Comparison of ENCODE assay signal across 14 cellular contexts in genomic region chr19:38425222-38425809, GRCh38. TPM values are rescaled to one million over a fixed set of nuclear protein-coding genes. Genes with fewer than 3 reads are reported as not detected.
DNase-seq lines count a peak whose midpoint lies in the region; ATAC-seq lines count a peak whose summit lies in the region.
"Had no signal": no experiment of that assay in that cellular context is flagged by ENCODE, and none has a peak within 500 bp of the region (broad histone marks: within the 10 kb centered on the region; RNA-seq: fewer than 3 reads in every experiment).

No MANE protein-coding gene starts in this region.

- H3K36me3 Mint-ChIP-seq in T-helper 1 cell treated with Interleukin-12 subunit alpha and Interleukin-12 subunit beta and Interleukin-4 antibody, amounts not matched to agents 30 μg/mL and 1 μg/mL, for 36 hours (ENCODE audit: low read depth) = no peaks in the 10 kb centered on the region
- no peaks in the 10 kb centered on the region for H3K36me3 Mint-ChIP-seq in T-helper 2 cell treated with Interferon-gamma antibody and Interleukin-4, amounts not matched to agents 5 μg/mL and 100 μg/mL, for 36 hours (ENCODE audit: low read depth)

- no peak overlapping the region for H3K27ac Mint-ChIP-seq in T-helper 1 cell treated with Interleukin-12 subunit alpha and Interleukin-12 subunit beta and Interleukin-4 antibody, amounts not matched to agents 30 μg/mL and 1 μg/mL, for 36 hours
- peak overlapping the region; percentile 84 for H3K27ac Mint-ChIP-seq in T-helper 2 cell treated with Interferon-gamma antibody and Interleukin-4, amounts not matched to agents 5 μg/mL and 100 μg/mL, for 36 hours

- no peaks in the 10 kb centered on the region for H3K9me3 ChIP-seq in right cardiac atrium (ENCODE audit: control insufficient read depth, low read length)
- H3K9me3 ChIP-seq: testis had no signal

- intact Hi-C loops in right cardiac atrium (cut with DNase I) = no loop called here

- WGBS in right cardiac atrium = 68% methylated on average over 7 of the region's 7 CpGs

- no peaks in the 10 kb centered on the region for H3K4me1 ChIP-seq in right cardiac atrium (ENCODE audit: control insufficient read depth, insufficient read depth, low read length)
- H3K4me1 ChIP-seq: testis had no signal

- H3K27ac ChIP-seq in right cardiac atrium (ENCODE audit: low read length) (no peak overlapping the region), skin epidermis (peak overlapping the region in 17 of 21 experiments; percentile 4 to 88 (median 54))
- H3K27ac ChIP-seq: testis had no signal

- peak overlapping the region; percentile 29 for H3K4me3 ChIP-seq in right cardiac atrium (ENCODE audit: low read length)
- peak overlapping the region in 4 of 7 experiments; percentile 11 to 35 (median 26) for H3K4me3 ChIP-seq in skin epidermis
- H3K4me3 ChIP-seq: testis had no signal

- no peaks in the 10 kb centered on the region for H3K27me3 ChIP-seq in right cardiac atrium (ENCODE audit: control insufficient read depth, insufficient read depth)
- H3K27me3 ChIP-seq: testis had no signal

- H3K4me1 Mint-ChIP-seq in T-helper 1 cell treated with Interleukin-12 subunit alpha and Interleukin-12 subunit beta and Interleukin-4 antibody, amounts not matched to agents 30 μg/mL and 1 μg/mL, for 36 hours (ENCODE audit: low read depth) = peaks cover 24% of the 10 kb centered on the region
- peaks cover 28% of the 10 kb centered on the region for H3K4me1 Mint-ChIP-seq in T-helper 2 cell treated with Interferon-gamma antibody and Interleukin-4, amounts not matched to agents 5 μg/mL and 100 μg/mL, for 36 hours (ENCODE audit: low read depth)

- peaks cover 3% of the 10 kb centered on the region for H3K27me3 Mint-ChIP-seq in T-helper 1 cell treated with Interleukin-12 subunit alpha and Interleukin-12 subunit beta and Interleukin-4 antibody, amounts not matched to agents 30 μg/mL and 1 μg/mL, for 36 hours (ENCODE audit: low read depth)
- H3K27me3 Mint-ChIP-seq in T-helper 2 cell treated with Interferon-gamma antibody and Interleukin-4, amounts not matched to agents 5 μg/mL and 100 μg/mL, for 36 hours (ENCODE audit: low read depth) = no peaks in the 10 kb centered on the region

- DNase-seq in T-helper 1 cell = no peak
- no peak for DNase-seq in T-helper 2 cell treated with Interferon-gamma antibody and Interleukin-4, amounts not matched to agents 5 μg/mL and 100 μg/mL, for 36 hours (ENCODE audit: low spot score)
- no peak for DNase-seq in right cardiac atrium
- DNase-seq: 8988T; DMS153; effector CD8-positive, alpha-beta T cell; NCI-H2107; NK-92 treated with Interleukin-12 subunit alpha and Interleukin-12 subunit beta, amount 100 ng/mL, for 24 hours; testis had no signal

- ATAC-seq in right cardiac atrium (peak; percentile 20 to 26), GM19395 (IDR thresholded peaks at IDR 0.05; ENCODE audit: unreplicated experiment) (no peak), HG02852 (IDR thresholded peaks at IDR 0.05; ENCODE audit: unreplicated experiment) (no peak), GM21717 (IDR thresholded peaks at IDR 0.05; ENCODE audit: unreplicated experiment) (no peak)

- no peaks in the 10 kb centered on the region for H3K9me3 Mint-ChIP-seq in T-helper 1 cell treated with Interleukin-12 subunit alpha and Interleukin-12 subunit beta and Interleukin-4 antibody, amounts not matched to agents 30 μg/mL and 1 μg/mL, for 36 hours
- H3K9me3 Mint-ChIP-seq in T-helper 2 cell treated with Interferon-gamma antibody and Interleukin-4, amounts not matched to agents 5 μg/mL and 100 μg/mL, for 36 hours = no peaks in the 10 kb centered on the region

- peak overlapping the region; percentile 37 for H3K4me3 Mint-ChIP-seq in T-helper 1 cell treated with Interleukin-12 subunit alpha and Interleukin-12 subunit beta and Interleukin-4 antibody, amounts not matched to agents 30 μg/mL and 1 μg/mL, for 36 hours
- H3K4me3 Mint-ChIP-seq in T-helper 2 cell treated with Interferon-gamma antibody and Interleukin-4, amounts not matched to agents 5 μg/mL and 100 μg/mL, for 36 hours = peak overlapping the region; percentile 80

RNA-seq across cellular contexts. Expression of gene RASGRP4, which starts 0.7 kb away (rescaled TPM):
- 1 to 10 TPM; 1.3 to 3.2 (median 1.8) TPM for total RNA-seq in right cardiac atrium
- 0.81 TPM for polyA plus RNA-seq in right cardiac atrium

RNA-seq across cellular contexts. Expression of gene RYR1, which starts 8.2 kb away (rescaled TPM):
- 1 to 10 TPM in 3 of 4 donors, under 1 TPM in 1; 0.80 to 1.6 (median 1.2) TPM for total RNA-seq in right cardiac atrium
- polyA plus RNA-seq in right cardiac atrium = 1.1 TPM

RNA-seq across cellular contexts. Expression of gene FAM98C, which starts 22.4 kb away (rescaled TPM):
- total RNA-seq in right cardiac atrium = 10 to 100 TPM; 10.4 to 16.7 (median 13.6) TPM
- polyA plus RNA-seq in right cardiac atrium = 10.3 TPM

RNA-seq across cellular contexts. Expression of gene SPRED3, which starts 36.8 kb away (rescaled TPM):
- total RNA-seq in right cardiac atrium = 1 to 10 TPM in 1 of 4 donors, under 1 TPM in 3; 0.26 to 2.3 (median 0.63) TPM
- polyA plus RNA-seq in right cardiac atrium = 0.27 TPM

RNA-seq across cellular contexts. Expression of gene GGN, which starts 37.5 kb away (rescaled TPM):
- total RNA-seq in right cardiac atrium = 1 to 10 TPM in 1 of 4 donors, under 1 TPM in 3; 0.09 to 1.3 (median 0.63) TPM
- 0.11 TPM for polyA plus RNA-seq in right cardiac atrium

Comparison
In these comparisons a context has a peak if more than half of its experiments do, and no peak if none do; other contexts are left out.
1. ATAC-seq: peak in right cardiac atrium (2 of 2); none in GM19395 (single experiment), HG02852 (single experiment) and GM21717 (single experiment).